8 cellular contexts compared by ENCODE assay signal in genomic region chr16:22898874-22899348, GRCh38.
DNase-seq lines count a peak whose midpoint lies in the region; ATAC-seq lines count a peak whose summit lies in the region.

No MANE protein-coding gene starts in this region.

- ATAC-seq in effector memory CD8-positive, alpha-beta T cell (replicated peaks): no peak
- no peak for ATAC-seq in GM21528 (IDR thresholded peaks at IDR 0.05; ENCODE audit: low FRiP score, unreplicated experiment)

- H3K27ac Mint-ChIP-seq in activated CD4-positive, alpha-beta T cell treated with anti-CD3 and anti-CD28 coated beads, Interleukin-2, amount 10 ng/mL, durations not matched to agents 24 days and 14 days: no peak overlapping the region
- H3K27ac Mint-ChIP-seq in effector memory CD8-positive, alpha-beta T cell: no peak overlapping the region

- intact Hi-C loops in activated CD4-positive, alpha-beta T cell treated with anti-CD3 and anti-CD28 coated beads, Interleukin-2, amount 10 ng/mL, durations not matched to agents 24 days and 14 days (cut with micrococcal nuclease): loop anchor here (2.0 kb wide), 2 partner anchors 162 to 536 kb away; no protein-coding TSS in a partner anchor

- peaks cover 11% of the 10 kb centered on the region for H3K27me3 Mint-ChIP-seq in activated CD4-positive, alpha-beta T cell treated with anti-CD3 and anti-CD28 coated beads, Interleukin-2, amount 10 ng/mL, durations not matched to agents 24 days and 14 days
- H3K27me3 Mint-ChIP-seq in effector memory CD8-positive, alpha-beta T cell: peaks cover 25 to 36% of the 10 kb centered on the region in 2 donors

- DNase-seq in activated gamma-delta T cell treated with Interleukin-2 at 50 U/mL for 16 hours (peak; percentile 42), activated gamma-delta T cell (lab: John Stamatoyannopoulos, UW) (no peak), NCI-H2171 (lab: John Stamatoyannopoulos, UW) (peak; percentile 27), lung microvascular endothelial cell (ENCODE audit: low read depth in 2 of 2) (peak; percentile 83 to 89)
- peak; percentile 88 for DNase-seq in activated CD4-positive, alpha-beta T cell treated with anti-CD3 and anti-CD28 coated beads, Interleukin-2, amount 10 ng/mL, durations not matched to agents 24 days and 14 days
- peak; percentile 12 to 30 (median 16) for DNase-seq in effector memory CD8-positive, alpha-beta T cell
- DNase-seq in stimulated activated CD8-positive, alpha-beta memory T cell treated with anti-CD3 and anti-CD28 coated beads, Interleukin-2, amount 100 ng/mL, for 48 hours (ENCODE audit: low read depth in 2 of 2): peak; percentile 37 to 40

- H3K9me3 Mint-ChIP-seq in activated CD4-positive, alpha-beta T cell treated with anti-CD3 and anti-CD28 coated beads, Interleukin-2, amount 10 ng/mL, durations not matched to agents 24 days and 14 days: no peaks in the 10 kb centered on the region
- H3K9me3 Mint-ChIP-seq in effector memory CD8-positive, alpha-beta T cell: no peaks in the 10 kb centered on the region

- no peak overlapping the region for H3K4me3 Mint-ChIP-seq in activated CD4-positive, alpha-beta T cell treated with anti-CD3 and anti-CD28 coated beads, Interleukin-2, amount 10 ng/mL, durations not matched to agents 24 days and 14 days
- H3K4me3 Mint-ChIP-seq in effector memory CD8-positive, alpha-beta T cell: no peak overlapping the region

- H3K4me1 Mint-ChIP-seq in activated CD4-positive, alpha-beta T cell treated with anti-CD3 and anti-CD28 coated beads, Interleukin-2, amount 10 ng/mL, durations not matched to agents 24 days and 14 days: no peaks in the 10 kb centered on the region
- no peaks in the 10 kb centered on the region for H3K4me1 Mint-ChIP-seq in effector memory CD8-positive, alpha-beta T cell (ENCODE audit: low read depth in 2 of 2)

- no peaks in the 10 kb centered on the region for H3K36me3 Mint-ChIP-seq in activated CD4-positive, alpha-beta T cell treated with anti-CD3 and anti-CD28 coated beads, Interleukin-2, amount 10 ng/mL, durations not matched to agents 24 days and 14 days (ENCODE audit: low read depth)
- H3K36me3 Mint-ChIP-seq in effector memory CD8-positive, alpha-beta T cell (ENCODE audit: insufficient read depth): no peaks in the 10 kb centered on the region
